In the genomic region with DNA sequence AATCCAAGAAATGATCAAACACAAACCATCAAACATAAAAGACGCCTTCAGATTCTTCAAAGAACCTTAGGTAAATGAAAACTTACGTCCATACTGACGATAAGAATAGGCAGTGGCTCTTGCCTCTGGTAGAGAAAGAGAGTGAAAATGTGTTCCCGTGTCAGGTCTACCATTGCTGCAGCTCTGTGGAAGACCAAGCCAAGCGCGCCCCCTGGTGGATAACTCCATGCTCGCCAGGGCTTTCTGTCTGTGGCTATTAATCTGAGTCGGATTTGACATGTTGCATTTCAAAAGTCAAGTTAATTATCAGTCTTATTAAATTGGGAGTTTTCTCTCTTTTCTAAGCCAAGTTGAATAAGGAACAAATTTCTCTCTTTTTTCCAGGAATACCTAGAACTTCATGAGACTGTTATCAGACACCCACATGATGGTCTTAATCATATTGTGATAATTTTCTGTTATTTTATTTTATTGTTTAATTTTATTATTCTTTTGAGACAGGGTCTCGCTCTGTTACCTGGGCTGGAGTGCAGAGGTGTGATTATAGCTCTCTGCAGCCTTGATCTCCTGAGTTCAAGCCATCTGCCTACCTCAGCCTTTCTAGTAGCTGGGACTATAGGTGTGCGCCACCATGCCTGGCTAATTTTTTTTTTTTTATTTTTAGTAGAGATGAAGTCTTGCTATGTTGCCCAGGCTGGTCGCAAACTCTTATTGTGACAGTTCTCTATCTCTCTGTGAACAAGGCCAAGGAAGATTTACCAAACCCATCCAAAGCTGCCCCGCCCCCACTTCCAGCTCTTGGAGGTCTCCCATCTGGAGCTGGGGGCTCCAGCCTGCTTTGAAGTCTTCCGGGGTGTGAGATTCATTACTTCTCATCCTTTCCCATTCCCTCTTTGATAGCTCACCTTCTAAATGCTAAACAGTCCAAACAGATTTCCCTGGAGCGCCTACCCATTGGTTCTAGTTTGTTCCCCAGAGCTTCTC, we compare ENCODE assay signal across 8 cellular contexts. TPM values are rescaled to one million over a fixed set of nuclear protein-coding genes. Genes with fewer than 3 reads are reported as not detected.
DNase-seq lines count a peak whose midpoint lies in the region; ATAC-seq and TF ChIP-seq lines count a peak whose summit lies in the region.

No MANE protein-coding gene starts in this region.

- H3K4me2 ChIP-seq in MM.1S (ENCODE audit: low read depth, low read length), result peak overlapping the region; percentile 48

- no peaks in the 10 kb centered on the region for H3K9me3 ChIP-seq in BE2C
- H3K9me3 ChIP-seq in MM.1S (replicated peaks; ENCODE audit: insufficient read depth, low read length), result no peaks in the 10 kb centered on the region

- H3K79me2 ChIP-seq in MM.1S (ENCODE audit: low read length), result no peaks in the 10 kb centered on the region

- H3K27me3 ChIP-seq in BE2C (no peaks in the 10 kb centered on the region), MM.1S (replicated peaks; ENCODE audit: insufficient read depth, low read length) (no peaks in the 10 kb centered on the region)

- no peaks in the 10 kb centered on the region for H3K9me2 ChIP-seq in MM.1S (replicated peaks; ENCODE audit: insufficient read depth, low read length)

- H3K27me3 Mint-ChIP-seq in nephron (ENCODE audit: low read depth), result peaks cover 4% of the 10 kb centered on the region
- no peaks in the 10 kb centered on the region for H3K27me3 Mint-ChIP-seq in stimulated activated naive B cell treated with anti-CD40 and anti-IgM and Interleukin-4, amounts not matched to agents 10 μg/mL and 1 μg/mL and 100 μg/mL, for 72 hours

- TF ChIP-seq CTCF in BE2C (IDR thresholded peaks at IDR 0.05; ENCODE audit: low read depth, low read length) (peak; percentile 74), MM.1S (IDR thresholded peaks at IDR 0.05; ENCODE audit: low read length) (peak; percentile 92), nephron (IDR thresholded peaks at IDR 0.05; ENCODE audit: unreplicated experiment in 3 of 3) (peak; percentile 94 to 96 (median 96))

- H3K36me3 ChIP-seq in BE2C (no peaks in the 10 kb centered on the region), MM.1S (replicated peaks; ENCODE audit: insufficient read depth, low read length) (no peaks in the 10 kb centered on the region)

- no peaks in the 10 kb centered on the region for H3F3A ChIP-seq in MM.1S (ENCODE audit: insufficient read depth, low read length)

- no peaks in the 10 kb centered on the region for H3K4me1 ChIP-seq in BE2C
- H3K4me1 ChIP-seq in MM.1S (ENCODE audit: low read length), result no peaks in the 10 kb centered on the region

- peaks cover 4% of the 10 kb centered on the region for H3K4me1 Mint-ChIP-seq in nephron
- H3K4me1 Mint-ChIP-seq in stimulated activated naive B cell treated with anti-CD40 and anti-IgM and Interleukin-4, amounts not matched to agents 10 μg/mL and 1 μg/mL and 100 μg/mL, for 72 hours, result peaks cover 10 to 18% of the 10 kb centered on the region in 2 donors

- H3K27ac ChIP-seq in MM.1S (ENCODE audit: low read length), result no peak overlapping the region

- no peaks in the 10 kb centered on the region for H3K36me3 Mint-ChIP-seq in nephron (ENCODE audit: low read depth)
- no peaks in the 10 kb centered on the region for H3K36me3 Mint-ChIP-seq in stimulated activated naive B cell treated with anti-CD40 and anti-IgM and Interleukin-4, amounts not matched to agents 10 μg/mL and 1 μg/mL and 100 μg/mL, for 72 hours

- H3K4me3 ChIP-seq in BE2C (ENCODE audit: low read depth, low read length) (no peak overlapping the region), MM.1S (ENCODE audit: low read length) (no peak overlapping the region; the same call in 1 of the 2 replicates)

- H3K9me3 Mint-ChIP-seq in nephron, result peaks cover 2% of the 10 kb centered on the region
- no peaks in the 10 kb centered on the region for H3K9me3 Mint-ChIP-seq in stimulated activated naive B cell treated with anti-CD40 and anti-IgM and Interleukin-4, amounts not matched to agents 10 μg/mL and 1 μg/mL and 100 μg/mL, for 72 hours

- H2AFZ ChIP-seq in MM.1S (ENCODE audit: low read length), result peak overlapping the region; percentile 14

- peak overlapping the region in 1 of 3 experiments; percentile 28 for H3K4me3 Mint-ChIP-seq in nephron
- peak overlapping the region; percentile 58 to 64 for H3K4me3 Mint-ChIP-seq in stimulated activated naive B cell treated with anti-CD40 and anti-IgM and Interleukin-4, amounts not matched to agents 10 μg/mL and 1 μg/mL and 100 μg/mL, for 72 hours

- no peaks in the 10 kb centered on the region for H4K20me1 ChIP-seq in MM.1S (ENCODE audit: insufficient read depth, low read length)

- H3K9ac ChIP-seq in MM.1S (ENCODE audit: low read length), result peak overlapping the region; percentile 24; the same call in 1 of the 2 replicates

- ATAC-seq in GM21381 (IDR thresholded peaks at IDR 0.05; ENCODE audit: unreplicated experiment), result peak; percentile 81
- peak; percentile 94 to 95 for ATAC-seq in stimulated activated naive B cell treated with anti-CD40 and anti-IgM and Interleukin-4, amounts not matched to agents 10 μg/mL and 1 μg/mL and 100 μg/mL, for 72 hours (replicated peaks)

- H3K27ac Mint-ChIP-seq in nephron, result peak overlapping the region in 2 of 3 experiments; percentile 35 to 36
- peak overlapping the region; percentile 9 for H3K27ac Mint-ChIP-seq in stimulated activated naive B cell treated with anti-CD40 and anti-IgM and Interleukin-4, amounts not matched to agents 10 μg/mL and 1 μg/mL and 100 μg/mL, for 72 hours

- DNase-seq in BE2C, result peak; percentile 79
- DNase-seq in MM.1S, result peak; percentile 88
- peak; percentile 88 for DNase-seq in RPMI8226
- DNase-seq in activated T-helper 1 cell treated with Interleukin-2 at 50 U/mL for 16 hours (ENCODE audit: low read depth), result peak; percentile 83
- peak; percentile 68 for DNase-seq in fibroblast of gingiva (ENCODE audit: low read depth)
- DNase-seq in stimulated activated naive B cell treated with anti-CD40 and anti-IgM and Interleukin-4, amounts not matched to agents 10 μg/mL and 1 μg/mL and 100 μg/mL, for 72 hours, result peak; percentile 76

RNA-seq across cellular contexts. Expression of a gene that starts 15.8 kb away (rescaled TPM):
- 0.26 TPM for polyA plus RNA-seq in BE2C (2012; ENCODE audit: insufficient read depth, insufficient read length, low read depth)

RNA-seq across cellular contexts. Expression of a gene that starts 28.0 kb away (rescaled TPM):
- 1.5 TPM for polyA plus RNA-seq in BE2C (2012; ENCODE audit: insufficient read depth, insufficient read length, low read depth)

RNA-seq across cellular contexts. Expression of a gene that starts 33.7 kb away (rescaled TPM):
- 58.9 TPM for polyA plus RNA-seq in BE2C (2012; ENCODE audit: insufficient read depth, insufficient read length, low read depth)

RNA-seq across cellular contexts. Expression of a gene that starts 51.7 kb away (rescaled TPM):
- 390 TPM for polyA plus RNA-seq in BE2C (2012; ENCODE audit: insufficient read depth, insufficient read length, low read depth)
